22 cellular contexts compared by ENCODE assay signal in genomic region chr18:7856733-7857132, GRCh38.
DNase-seq lines count a peak whose midpoint lies in the region; ATAC-seq, FAIRE-seq and TF ChIP-seq lines count a peak whose summit lies in the region.
"Had no signal": no experiment of that assay in that cellular context is flagged by ENCODE, and none has a peak within 500 bp of the region (broad histone marks: within the 10 kb centered on the region; RNA-seq: fewer than 3 reads in every experiment).

No MANE protein-coding gene starts in this region.

- 30% methylated on average over 2 of the region's 2 CpGs for whole genome bisulfite sequencing in hepatocyte (ENCODE audit: low lambda C conversion rate, missing lambda C conversion rate)

- intact Hi-C loops in left ventricle myocardium inferior (cut with micrococcal nuclease): no loop called here
- intact Hi-C loops in cardiac septum (cut with DNase I): no loop called here

- H3K79me2 ChIP-seq in hepatocyte: peaks cover 2% of the 10 kb centered on the region

- FAIRE-seq in urothelium cell line (lab: Jason Lieb, UNC): peak; percentile 82

- no peak overlapping the region for H3K4me3 Mint-ChIP-seq in activated T-helper 17 cell treated with anti-CD3 and anti-CD28 coated beads, Interleukin-2, amount 50 U/mL, for 72 hours
- H3K4me3 Mint-ChIP-seq in T-helper 2 cell treated with Interferon-gamma antibody and Interleukin-4, amounts not matched to agents 5 μg/mL and 100 μg/mL, for 36 hours: no peak overlapping the region
- H3K4me3 Mint-ChIP-seq in activated CD8-positive, alpha-beta memory T cell treated with anti-CD3 and anti-CD28 coated beads, Interleukin-2, amount 10 ng/mL, durations not matched to agents 7 days and 5 days: no peak overlapping the region

- peaks cover 86% of the 10 kb centered on the region for H3K4me1 ChIP-seq in left ventricle myocardium inferior
- H3K4me1 ChIP-seq in hepatocyte (ENCODE audit: insufficient read depth): no peaks in the 10 kb centered on the region
- H3K4me1 ChIP-seq: right lobe of liver, SJCRH30, uterus had no signal

- no peaks in the 10 kb centered on the region for H4K20me1 ChIP-seq in hepatocyte (ENCODE audit: insufficient read depth, poor library complexity, severe bottlenecking)

- H3K4me2 ChIP-seq in hepatocyte: no peak overlapping the region

- no peaks in the 10 kb centered on the region for H3K9me2 ChIP-seq in hepatocyte (replicated peaks; ENCODE audit: insufficient read depth)

- H3K27me3 Mint-ChIP-seq in activated T-helper 17 cell treated with anti-CD3 and anti-CD28 coated beads, Interleukin-2, amount 50 U/mL, for 72 hours: no peaks in the 10 kb centered on the region
- H3K27me3 Mint-ChIP-seq in T-helper 2 cell treated with Interferon-gamma antibody and Interleukin-4, amounts not matched to agents 5 μg/mL and 100 μg/mL, for 36 hours (ENCODE audit: low read depth): no peaks in the 10 kb centered on the region
- H3K27me3 Mint-ChIP-seq in activated CD8-positive, alpha-beta memory T cell treated with anti-CD3 and anti-CD28 coated beads, Interleukin-2, amount 10 ng/mL, durations not matched to agents 7 days and 5 days: no peaks in the 10 kb centered on the region

- H2AFZ ChIP-seq in hepatocyte: no peak overlapping the region

- H3K27ac Mint-ChIP-seq in activated T-helper 17 cell treated with anti-CD3 and anti-CD28 coated beads, Interleukin-2, amount 50 U/mL, for 72 hours: no peak overlapping the region
- no peak overlapping the region for H3K27ac Mint-ChIP-seq in T-helper 2 cell treated with Interferon-gamma antibody and Interleukin-4, amounts not matched to agents 5 μg/mL and 100 μg/mL, for 36 hours
- H3K27ac Mint-ChIP-seq in activated CD8-positive, alpha-beta memory T cell treated with anti-CD3 and anti-CD28 coated beads, Interleukin-2, amount 10 ng/mL, durations not matched to agents 7 days and 5 days: no peak overlapping the region

- no peaks in the 10 kb centered on the region for H3K27me3 ChIP-seq in left ventricle myocardium inferior (ENCODE audit: low read depth)
- H3K27me3 ChIP-seq in hepatocyte: no peaks in the 10 kb centered on the region
- H3K27me3 ChIP-seq: right lobe of liver, SJCRH30, stomach, uterus had no signal

- H3K4me1 Mint-ChIP-seq in activated T-helper 17 cell treated with anti-CD3 and anti-CD28 coated beads, Interleukin-2, amount 50 U/mL, for 72 hours: no peaks in the 10 kb centered on the region
- no peaks in the 10 kb centered on the region for H3K4me1 Mint-ChIP-seq in T-helper 2 cell treated with Interferon-gamma antibody and Interleukin-4, amounts not matched to agents 5 μg/mL and 100 μg/mL, for 36 hours (ENCODE audit: low read depth)
- no peaks in the 10 kb centered on the region for H3K4me1 Mint-ChIP-seq in activated CD8-positive, alpha-beta memory T cell treated with anti-CD3 and anti-CD28 coated beads, Interleukin-2, amount 10 ng/mL, durations not matched to agents 7 days and 5 days

- H3K36me3 Mint-ChIP-seq in activated T-helper 17 cell treated with anti-CD3 and anti-CD28 coated beads, Interleukin-2, amount 50 U/mL, for 72 hours (ENCODE audit: low read depth): no peaks in the 10 kb centered on the region
- H3K36me3 Mint-ChIP-seq in T-helper 2 cell treated with Interferon-gamma antibody and Interleukin-4, amounts not matched to agents 5 μg/mL and 100 μg/mL, for 36 hours (ENCODE audit: low read depth): no peaks in the 10 kb centered on the region
- H3K36me3 Mint-ChIP-seq in activated CD8-positive, alpha-beta memory T cell treated with anti-CD3 and anti-CD28 coated beads, Interleukin-2, amount 10 ng/mL, durations not matched to agents 7 days and 5 days: no peaks in the 10 kb centered on the region

- DNase-seq in left ventricle myocardium inferior: no peak
- DNase-seq in cardiac septum (ENCODE audit: low spot score): no peak
- DNase-seq in hepatocyte (ENCODE audit: low spot score): peak; percentile 19
- DNase-seq in urothelium cell line (ENCODE audit: low spot score): peak; percentile 50
- DNase-seq in T-helper 2 cell treated with Interferon-gamma antibody and Interleukin-4, amounts not matched to agents 5 μg/mL and 100 μg/mL, for 36 hours (ENCODE audit: low spot score): no peak
- no peak for DNase-seq in activated CD8-positive, alpha-beta memory T cell treated with anti-CD3 and anti-CD28 coated beads, Interleukin-2, amount 10 ng/mL, durations not matched to agents 7 days and 5 days
- DNase-seq: activated CD4-positive, alpha-beta T cell treated with anti-CD3 and anti-CD28 coated beads for 4 hours; activated CD8-positive, alpha-beta memory T cell treated with anti-CD3 and anti-CD28 coated beads, Interleukin-2, amount 50 U/mL, for 4 hours; activated naive CD4-positive, alpha-beta T cell; C1 segment of cervical spinal cord; Kasumi-1; NCI-H1436; NCI-H2227 treated with DMSO at 0.1 percent for 48 hours; NK-92 treated with Interleukin-12 subunit alpha and Interleukin-12 subunit beta, amount 100 ng/mL, for 24 hours; occipital lobe; right lobe of liver; SJCRH30; stimulated activated CD4-positive, alpha-beta T cell treated with anti-CD3 and anti-CD28 coated beads, Interleukin-1b, Interleukin-23, amount 100 ng/mL, for 48 hours; stomach; uterus had no signal

- H3K4me3 ChIP-seq in left ventricle myocardium inferior (no peak overlapping the region), hepatocyte (no peak overlapping the region)
- H3K4me3 ChIP-seq: right lobe of liver, SJCRH30, stomach, uterus had no signal

- peak; percentile 78 for ATAC-seq in activated T-helper 17 cell treated with anti-CD3 and anti-CD28 coated beads, Interleukin-2, amount 50 U/mL, for 72 hours (replicated peaks)
- ATAC-seq in GM18868 (IDR thresholded peaks at IDR 0.05; ENCODE audit: unreplicated experiment): no peak
- no peak for ATAC-seq in activated CD8-positive, alpha-beta memory T cell treated with anti-CD3 and anti-CD28 coated beads, Interleukin-2, amount 10 ng/mL, durations not matched to agents 7 days and 5 days

- H3K27ac ChIP-seq in left ventricle myocardium inferior (replicated peaks) (peak overlapping the region; percentile 78), hepatocyte (no peak overlapping the region)
- H3K27ac ChIP-seq: right lobe of liver, SJCRH30, stomach, uterus had no signal

- peaks cover 11% of the 10 kb centered on the region for H3K9me3 Mint-ChIP-seq in activated T-helper 17 cell treated with anti-CD3 and anti-CD28 coated beads, Interleukin-2, amount 50 U/mL, for 72 hours
- no peaks in the 10 kb centered on the region for H3K9me3 Mint-ChIP-seq in T-helper 2 cell treated with Interferon-gamma antibody and Interleukin-4, amounts not matched to agents 5 μg/mL and 100 μg/mL, for 36 hours
- H3K9me3 Mint-ChIP-seq in activated CD8-positive, alpha-beta memory T cell treated with anti-CD3 and anti-CD28 coated beads, Interleukin-2, amount 10 ng/mL, durations not matched to agents 7 days and 5 days (ENCODE audit: low read depth): peaks cover 3% of the 10 kb centered on the region

- CTCF ChIA-PET in activated CD8-positive, alpha-beta memory T cell treated with anti-CD3 and anti-CD28 coated beads, Interleukin-2, amount 10 ng/mL, durations not matched to agents 7 days and 5 days (lab: Charles Lee): no interaction called here

- TF ChIP-seq CTCF in left ventricle myocardium inferior (IDR thresholded peaks at IDR 0.05; ENCODE audit: borderline replicate concordance) (no peak), hepatocyte (IDR thresholded peaks at IDR 0.05; ENCODE audit: poor library complexity) (no peak)

- no peaks in the 10 kb centered on the region for H3K36me3 ChIP-seq in left ventricle myocardium inferior
- H3K36me3 ChIP-seq in hepatocyte (replicated peaks; ENCODE audit: insufficient read depth, low read depth): no peaks in the 10 kb centered on the region
- H3K36me3 ChIP-seq: right lobe of liver, SJCRH30, stomach, uterus had no signal

- peaks cover 6% of the 10 kb centered on the region for H3K9me3 ChIP-seq in left ventricle myocardium inferior (replicated peaks)
- H3K9me3 ChIP-seq in hepatocyte (ENCODE audit: low read depth): no peaks in the 10 kb centered on the region
- H3K9me3 ChIP-seq: right lobe of liver, SJCRH30, uterus had no signal

Comparison
In these comparisons a context has a peak if more than half of its experiments do, and no peak if none do; other contexts are left out.
1. DNase-seq: peak in hepatocyte (single experiment) and urothelium cell line (single experiment); none in left ventricle myocardium inferior (single experiment), cardiac septum (single experiment), T-helper 2 cell treated with Interferon-gamma antibody and Interleukin-4, amounts not matched to agents 5 μg/mL and 100 μg/mL, for 36 hours (single experiment) and activated CD8-positive, alpha-beta memory T cell treated with anti-CD3 and anti-CD28 coated beads, Interleukin-2, amount 10 ng/mL, durations not matched to agents 7 days and 5 days (single experiment).